ENCODE assay signal across 8 cellular contexts in genomic region chr4:140372607-140373327, GRCh38. TPM values are rescaled to one million over a fixed set of nuclear protein-coding genes. Genes with fewer than 3 reads are reported as not detected.
A peak's percentile ranks its signal among the peaks of the same experiment; 100 is the strongest.
DNase-seq lines count a peak whose midpoint lies in the region; ATAC-seq and TF ChIP-seq lines count a peak whose summit lies in the region.

No MANE protein-coding gene starts in this region.

- no peaks in the 10 kb centered on the region for H3F3A ChIP-seq in smooth muscle cell (ENCODE audit: low read depth)

- H3K9me2 ChIP-seq in OCI-LY7 (ENCODE audit: insufficient read depth, low read length), result no peaks in the 10 kb centered on the region

- H3K4me1 Mint-ChIP-seq in CD4-positive, CD25-positive, alpha-beta regulatory T cell, result peaks cover 11 to 37% (median 34%) of the 10 kb centered on the region in 4 donors
- peaks cover 35% of the 10 kb centered on the region for H3K4me1 Mint-ChIP-seq in activated naive CD8-positive, alpha-beta T cell treated with anti-CD3 and anti-CD28 coated beads, Interleukin-2, amount 50 U/mL, for 24 hours
- H3K4me1 Mint-ChIP-seq in endothelial cell (ENCODE audit: unreplicated experiment), result peaks cover 14% of the 10 kb centered on the region

- no peaks in the 10 kb centered on the region for H3K9me3 Mint-ChIP-seq in CD4-positive, CD25-positive, alpha-beta regulatory T cell
- no peaks in the 10 kb centered on the region for H3K9me3 Mint-ChIP-seq in activated naive CD8-positive, alpha-beta T cell treated with anti-CD3 and anti-CD28 coated beads, Interleukin-2, amount 50 U/mL, for 24 hours
- no peaks in the 10 kb centered on the region for H3K9me3 Mint-ChIP-seq in endothelial cell (ENCODE audit: unreplicated experiment)

- peak overlapping the region; percentile 99 for H3K4me3 ChIP-seq in CD4-positive, CD25-positive, alpha-beta regulatory T cell (ENCODE audit: low read depth, low read length)
- H3K4me3 ChIP-seq in OCI-LY7 (ENCODE audit: low read depth, low read length, poor library complexity, severe bottlenecking) (peak overlapping the region; percentile 78), iPS-11a (ENCODE audit: low read depth, low read length) (peak overlapping the region; percentile 77), smooth muscle cell (peak overlapping the region; percentile 64)

- H3K79me2 ChIP-seq in OCI-LY7 (ENCODE audit: insufficient read depth, low read depth, low read length) (no peaks in the 10 kb centered on the region), smooth muscle cell (ENCODE audit: low read depth) (peaks cover 38% of the 10 kb centered on the region)

- peak overlapping the region; percentile 61 for H3K4me2 ChIP-seq in OCI-LY7 (ENCODE audit: low read length)
- H3K4me2 ChIP-seq in smooth muscle cell, result peak overlapping the region; percentile 87

- peak overlapping the region; percentile 84 for H3K27ac ChIP-seq in CD4-positive, CD25-positive, alpha-beta regulatory T cell (ENCODE audit: insufficient read depth, low read length, poor library complexity, severe bottlenecking)
- H3K27ac ChIP-seq in OCI-LY7 (ENCODE audit: low read depth, low read length, poor library complexity, severe bottlenecking), result no peak overlapping the region
- peak overlapping the region; percentile 74 for H3K27ac ChIP-seq in smooth muscle cell (ENCODE audit: low read depth)

- H3K27ac Mint-ChIP-seq in CD4-positive, CD25-positive, alpha-beta regulatory T cell, result no peak overlapping the region
- H3K27ac Mint-ChIP-seq in activated naive CD8-positive, alpha-beta T cell treated with anti-CD3 and anti-CD28 coated beads, Interleukin-2, amount 50 U/mL, for 24 hours, result no peak overlapping the region
- no peak overlapping the region for H3K27ac Mint-ChIP-seq in endothelial cell (ENCODE audit: unreplicated experiment)

- TF ChIP-seq CTCF in OCI-LY7 (conservative IDR thresholded peaks at IDR 0.05; ENCODE audit: low read length) (no peak), smooth muscle cell (IDR thresholded peaks at IDR 0.05; ENCODE audit: borderline replicate concordance, insufficient read depth, poor library complexity, severe bottlenecking) (no peak), endothelial cell (IDR thresholded peaks at IDR 0.05; ENCODE audit: unreplicated experiment) (no peak)

- H3K36me3 Mint-ChIP-seq in CD4-positive, CD25-positive, alpha-beta regulatory T cell, result no peaks in the 10 kb centered on the region
- no peaks in the 10 kb centered on the region for H3K36me3 Mint-ChIP-seq in activated naive CD8-positive, alpha-beta T cell treated with anti-CD3 and anti-CD28 coated beads, Interleukin-2, amount 50 U/mL, for 24 hours (ENCODE audit: low read depth)
- no peaks in the 10 kb centered on the region for H3K36me3 Mint-ChIP-seq in endothelial cell (ENCODE audit: low read depth, unreplicated experiment)

- H3K4me1 ChIP-seq in CD4-positive, CD25-positive, alpha-beta regulatory T cell (ENCODE audit: control insufficient read depth, insufficient read depth, low read length, poor library complexity, severe bottlenecking), result peaks cover 18% of the 10 kb centered on the region
- H3K4me1 ChIP-seq in OCI-LY7 (ENCODE audit: insufficient read depth, low read length, poor library complexity, severe bottlenecking), result peaks cover 7% of the 10 kb centered on the region
- peaks cover 5% of the 10 kb centered on the region for H3K4me1 ChIP-seq in smooth muscle cell (ENCODE audit: low read depth)

- WGBS in smooth muscle cell (ENCODE audit: low lambda C conversion rate), result 3% methylated on average over 22 of the region's 22 CpGs

- no peak overlapping the region for H3K4me3 Mint-ChIP-seq in CD4-positive, CD25-positive, alpha-beta regulatory T cell
- H3K4me3 Mint-ChIP-seq in activated naive CD8-positive, alpha-beta T cell treated with anti-CD3 and anti-CD28 coated beads, Interleukin-2, amount 50 U/mL, for 24 hours, result no peak overlapping the region
- no peak overlapping the region for H3K4me3 Mint-ChIP-seq in endothelial cell (ENCODE audit: unreplicated experiment)

- H2AFZ ChIP-seq in OCI-LY7 (ENCODE audit: low read length), result peak overlapping the region; percentile 91
- H2AFZ ChIP-seq in smooth muscle cell (ENCODE audit: low read depth), result peak overlapping the region; percentile 94

- H4K20me1 ChIP-seq in OCI-LY7 (ENCODE audit: insufficient read depth, low read length), result no peaks in the 10 kb centered on the region
- peaks cover 35% of the 10 kb centered on the region for H4K20me1 ChIP-seq in smooth muscle cell (ENCODE audit: low read depth)

- H3K9ac ChIP-seq in smooth muscle cell (ENCODE audit: low read depth), result peak overlapping the region; percentile 46

- DNase-seq in CD4-positive, CD25-positive, alpha-beta regulatory T cell, result peak; percentile 8 to 71 (median 52)
- peak; percentile 13 for DNase-seq in OCI-LY7 (ENCODE audit: low spot score)
- DNase-seq in activated naive CD8-positive, alpha-beta T cell treated with anti-CD3 and anti-CD28 coated beads, Interleukin-2, amount 50 U/mL, for 24 hours, result peak; percentile 22
- DNase-seq in smooth muscle cell (lab: John Stamatoyannopoulos, UW; ENCODE audit: unreplicated experiment), result no peak
- no peak for DNase-seq in endothelial cell (ENCODE audit: low spot score)

- CTCF ChIA-PET in OCI-LY7 (lab: Charles Lee; ENCODE audit: unreplicated experiment), result interaction anchor here (1.1 to 1.4 kb wide), 2 partner anchors 10 to 55 kb away, joined by 3 to 5 read pairs; partner anchors contain the start of gene CLGN

- peak; percentile 59 to 60 for ATAC-seq in CD4-positive, CD25-positive, alpha-beta regulatory T cell (ENCODE audit: low read depth in 2 of 2)
- ATAC-seq in GM18873 (IDR thresholded peaks at IDR 0.05; ENCODE audit: low FRiP score, unreplicated experiment) (peak; percentile 45), HG03060 (IDR thresholded peaks at IDR 0.05; ENCODE audit: low read depth, unreplicated experiment) (peak; percentile 52)
- ATAC-seq in activated naive CD8-positive, alpha-beta T cell treated with anti-CD3 and anti-CD28 coated beads, Interleukin-2, amount 50 U/mL, for 24 hours, result peak; percentile 56

- POLR2A ChIA-PET in OCI-LY7 (lab: Charles Lee), result interaction anchor here (0.6 to 2.5 kb wide), 8 partner anchors 8 to 689 kb away, joined by 3 to 17 read pairs (median 4); no protein-coding TSS in a partner anchor

- peaks cover 19% of the 10 kb centered on the region for H3K27me3 Mint-ChIP-seq in CD4-positive, CD25-positive, alpha-beta regulatory T cell
- no peaks in the 10 kb centered on the region for H3K27me3 Mint-ChIP-seq in activated naive CD8-positive, alpha-beta T cell treated with anti-CD3 and anti-CD28 coated beads, Interleukin-2, amount 50 U/mL, for 24 hours
- H3K27me3 Mint-ChIP-seq in endothelial cell (ENCODE audit: unreplicated experiment), result peaks cover 4% of the 10 kb centered on the region

- intact Hi-C loops in OCI-LY7 (cut with micrococcal nuclease; ENCODE audit: unreplicated experiment), result no loop called here

- no TSS peak for BruUV-seq in OCI-LY7 (replicated peaks; lab: Mats Ljungman, UMichigan)

- no peaks in the 10 kb centered on the region for H3K9me3 ChIP-seq in CD4-positive, CD25-positive, alpha-beta regulatory T cell (ENCODE audit: control insufficient read depth in 2 of 2, low read length in 2 of 2)
- H3K9me3 ChIP-seq in OCI-LY7 (ENCODE audit: low read length) (no peaks in the 10 kb centered on the region), smooth muscle cell (replicated peaks; ENCODE audit: low read depth) (no peaks in the 10 kb centered on the region)

- no peaks in the 10 kb centered on the region for H3K36me3 ChIP-seq in CD4-positive, CD25-positive, alpha-beta regulatory T cell (ENCODE audit: control insufficient read depth, insufficient read depth, low read length)
- no peaks in the 10 kb centered on the region for H3K36me3 ChIP-seq in OCI-LY7 (ENCODE audit: insufficient read depth, low read length)
- no peaks in the 10 kb centered on the region for H3K36me3 ChIP-seq in smooth muscle cell (ENCODE audit: low read depth)

- H3K27me3 ChIP-seq in CD4-positive, CD25-positive, alpha-beta regulatory T cell (ENCODE audit: control insufficient read depth, insufficient read depth, low read length), result no peaks in the 10 kb centered on the region
- H3K27me3 ChIP-seq in smooth muscle cell (ENCODE audit: low read depth), result no peaks in the 10 kb centered on the region

RNA-seq across cellular contexts. Expression of gene SCOC, which starts 0.7 kb away (rescaled TPM):
- total RNA-seq in CD4-positive, CD25-positive, alpha-beta regulatory T cell, result 9.5 TPM
- polyA plus RNA-seq in CD4-positive, CD25-positive, alpha-beta regulatory T cell, result 10 to 100 TPM; 22.1 to 34.1 (median 29.4) TPM
- total RNA-seq in OCI-LY7 (2014; rRNA removed; shearing (Covaris generic)), result 4.9 and 8.0 TPM in 2 replicates
- total RNA-seq in OCI-LY7 (2022) (16.2 and 18.3 TPM in 2 replicates), smooth muscle cell (144 and 159 TPM in 2 replicates), endothelial cell (ENCODE audit: unreplicated experiment) (33.9 TPM)
- 76.8 and 86.7 TPM in 2 replicates for polyA plus RNA-seq in smooth muscle cell

RNA-seq across cellular contexts. Expression of gene CLGN, which starts 54.7 kb away (rescaled TPM):
- not detected for total RNA-seq in CD4-positive, CD25-positive, alpha-beta regulatory T cell
- polyA plus RNA-seq in CD4-positive, CD25-positive, alpha-beta regulatory T cell, result not detected
- 1.1 and 1.3 TPM in 2 replicates for total RNA-seq in OCI-LY7 (2014; rRNA removed; shearing (Covaris generic))
- total RNA-seq in OCI-LY7 (2022) (2.5 and 4.2 TPM in 2 replicates), smooth muscle cell (0.85 and 2.9 TPM in 2 replicates), endothelial cell (ENCODE audit: unreplicated experiment) (21.6 TPM)
- polyA plus RNA-seq in smooth muscle cell, result 0.42 and 1.0 TPM in 2 replicates

Comparison
In these comparisons a context has a peak if more than half of its experiments do, and no peak if none do; other contexts are left out.
1. DNase-seq: peak in CD4-positive, CD25-positive, alpha-beta regulatory T cell (3 of 3), OCI-LY7 (single experiment) and activated naive CD8-positive, alpha-beta T cell treated with anti-CD3 and anti-CD28 coated beads, Interleukin-2, amount 50 U/mL, for 24 hours (single experiment); none in smooth muscle cell (single experiment) and endothelial cell (single experiment).
2. Peak in every context shown above with its lines, with median percentiles within 50 percentile points of each other: ATAC-seq and H3K4me3 ChIP-seq.